In genomic region chr3:159911664-159912037, GRCh38 we compare ENCODE assay signal across 9 cellular contexts.
A peak's percentile ranks its signal among the peaks of the same experiment; 100 is the strongest.
DNase-seq lines count a peak whose midpoint lies in the region; ATAC-seq, FAIRE-seq and TF ChIP-seq lines count a peak whose summit lies in the region.
"Had no signal": no experiment of that assay in that cellular context is flagged by ENCODE, and none has a peak within 500 bp of the region (broad histone marks: within the 10 kb centered on the region; RNA-seq: fewer than 3 reads in every experiment).

No MANE protein-coding gene starts in this region.

- H3K9me3 ChIP-seq in small intestine (ENCODE audit: control insufficient read depth, low read depth) (no peaks in the 10 kb centered on the region), OCI-LY7 (ENCODE audit: low read length) (no peaks in the 10 kb centered on the region), ovary (no peaks in the 10 kb centered on the region)
- H3K9me3 ChIP-seq: colonic mucosa had no signal

- H4K20me1 ChIP-seq in KMS-11 (ENCODE audit: insufficient read depth) (no peaks in the 10 kb centered on the region), OCI-LY7 (ENCODE audit: insufficient read depth, low read length) (no peaks in the 10 kb centered on the region)

- H3K4me3 ChIP-seq in KMS-11 (IDR thresholded peaks at IDR 0.05; ENCODE audit: insufficient read depth, low read depth, low read length) (no peak overlapping the region), small intestine (ENCODE audit: low read depth in 1 of 2, low read length in 2 of 2) (peak overlapping the region in 1 of 2 donors; percentile 16), OCI-LY7 (ENCODE audit: low read depth, low read length, poor library complexity, severe bottlenecking) (no peak overlapping the region), ovary (no peak overlapping the region)
- H3K4me3 ChIP-seq: colonic mucosa had no signal

- no peak for TF ChIP-seq EP300 in ovary (IDR thresholded peaks at IDR 0.05)

- TF ChIP-seq CTCF in KMS-11 (conservative IDR thresholded peaks at IDR 0.05; ENCODE audit: low read depth, low read length) (no peak), OCI-LY7 (conservative IDR thresholded peaks at IDR 0.05; ENCODE audit: low read length) (no peak), ovary (IDR thresholded peaks at IDR 0.05) (no peak)

- H3K27ac ChIP-seq in KMS-11 (no peak overlapping the region), small intestine (ENCODE audit: low read depth in 1 of 2, low read length in 1 of 2) (no peak overlapping the region), OCI-LY7 (ENCODE audit: low read depth, low read length, poor library complexity, severe bottlenecking) (no peak overlapping the region), ovary (no peak overlapping the region)
- H3K27ac ChIP-seq: colonic mucosa had no signal

- FAIRE-seq in GM12891 (lab: Jason Lieb, UNC): peak; percentile 58
- no peak for FAIRE-seq in small intestine (lab: Jason Lieb, UNC)

- peak overlapping the region; percentile 96 for H2AFZ ChIP-seq in KMS-11 (ENCODE audit: low read depth)
- no peak overlapping the region for H2AFZ ChIP-seq in OCI-LY7 (ENCODE audit: low read length)

- H3K27me3 ChIP-seq in KMS-11 (ENCODE audit: insufficient read depth, low read depth) (no peaks in the 10 kb centered on the region), small intestine (ENCODE audit: control insufficient read depth in 2 of 2, insufficient read depth in 2 of 2, low read length in 2 of 2) (no peaks in the 10 kb centered on the region), ovary (no peaks in the 10 kb centered on the region)
- H3K27me3 ChIP-seq: colonic mucosa had no signal

- POLR2A ChIA-PET in OCI-LY7 (lab: Charles Lee): interaction anchor here (1.0 to 1.2 kb wide), 2 partner anchors 12 to 14 kb away, joined by 3 read pairs; no protein-coding TSS in a partner anchor

- no peak for DNase-seq in GM12891 (ENCODE audit: insufficient read length, low spot score)
- no peak for DNase-seq in effector memory CD8-positive, alpha-beta T cell
- DNase-seq in small intestine: peak; percentile 16
- DNase-seq in OCI-LY7 (ENCODE audit: low spot score): no peak
- no peak for DNase-seq in ovary
- DNase-seq in left colon: no peak
- DNase-seq: colonic mucosa, SHP77 had no signal

- no TSS peak for BruUV-seq in OCI-LY7 (replicated peaks; lab: Mats Ljungman, UMichigan)

- H3K4me1 Mint-ChIP-seq in effector memory CD8-positive, alpha-beta T cell (ENCODE audit: low read depth in 2 of 2): peaks cover 5 to 9% of the 10 kb centered on the region in 2 donors

- H3K4me1 ChIP-seq in KMS-11 (ENCODE audit: low read depth, poor library complexity, severe bottlenecking): peaks cover 11% of the 10 kb centered on the region
- peaks cover 0 to 8% of the 10 kb centered on the region in 2 donors for H3K4me1 ChIP-seq in small intestine (ENCODE audit: control insufficient read depth in 2 of 2, insufficient read depth in 1 of 2, low read depth in 1 of 2, low read length in 1 of 2)
- no peaks in the 10 kb centered on the region for H3K4me1 ChIP-seq in OCI-LY7 (ENCODE audit: insufficient read depth, low read length, poor library complexity, severe bottlenecking)
- H3K4me1 ChIP-seq in ovary (ENCODE audit: insufficient read depth): no peaks in the 10 kb centered on the region
- H3K4me1 ChIP-seq: colonic mucosa had no signal

- H3K9me3 Mint-ChIP-seq in effector memory CD8-positive, alpha-beta T cell: no peaks in the 10 kb centered on the region

- peak overlapping the region in 1 of 2 donors; percentile 4 for H3K27ac Mint-ChIP-seq in effector memory CD8-positive, alpha-beta T cell

- CTCF ChIA-PET in OCI-LY7 (lab: Charles Lee; ENCODE audit: unreplicated experiment): no interaction called here

- H3K36me3 ChIP-seq in KMS-11 (ENCODE audit: insufficient read depth) (no peaks in the 10 kb centered on the region), small intestine (ENCODE audit: control insufficient read depth in 2 of 2, insufficient read depth in 2 of 2, low read length in 2 of 2) (no peaks in the 10 kb centered on the region), OCI-LY7 (ENCODE audit: insufficient read depth, low read length) (no peaks in the 10 kb centered on the region), ovary (no peaks in the 10 kb centered on the region)
- H3K36me3 ChIP-seq: colonic mucosa had no signal

- no peaks in the 10 kb centered on the region for H3K79me2 ChIP-seq in KMS-11 (ENCODE audit: insufficient read depth, low read depth)
- no peaks in the 10 kb centered on the region for H3K79me2 ChIP-seq in OCI-LY7 (ENCODE audit: insufficient read depth, low read depth, low read length)

- H3K9me2 ChIP-seq in OCI-LY7 (ENCODE audit: insufficient read depth, low read length): no peaks in the 10 kb centered on the region

- intact Hi-C loops in OCI-LY7 (cut with micrococcal nuclease; ENCODE audit: unreplicated experiment) (no loop called here), ovary (cut with DNase I) (no loop called here), left colon (cut with DNase I, micrococcal nuclease) (no loop called here)

- peak overlapping the region; percentile 43; the same call in 1 of the 2 replicates for H3K9ac ChIP-seq in KMS-11

- H3K36me3 Mint-ChIP-seq in effector memory CD8-positive, alpha-beta T cell (ENCODE audit: insufficient read depth): no peaks in the 10 kb centered on the region

- H3K4me2 ChIP-seq in KMS-11 (peak overlapping the region; percentile 97), OCI-LY7 (ENCODE audit: low read length) (no peak overlapping the region)

- no peak for ATAC-seq in effector memory CD8-positive, alpha-beta T cell (replicated peaks)
- no peak for ATAC-seq in left colon

- peaks cover 0 to 4% of the 10 kb centered on the region in 2 donors for H3K27me3 Mint-ChIP-seq in effector memory CD8-positive, alpha-beta T cell

- TF ChIP-seq POLR2A in GM12891 (IDR thresholded peaks at IDR 0.05; ENCODE audit: low read depth, low read length) (no peak), ovary (IDR thresholded peaks at IDR 0.05) (no peak)

- peak overlapping the region; percentile 2 to 47 for H3K4me3 Mint-ChIP-seq in effector memory CD8-positive, alpha-beta T cell

- 59 to 87% (median 68%) methylated on average over 2 of the region's 2 CpGs for WGBS in small intestine, 3 donors
- 92 to 99% (median 96%) methylated on average over 2 of the region's 2 CpGs for WGBS in ovary, 3 donors

TF ChIP-seq in GM12891, 5 proteins besides CTCF, POLR2A, EP300 and RAD21:
- TF ChIP-seq POU2F2 (IDR thresholded peaks at IDR 0.05; ENCODE audit: low read depth, low read length): no peak
- TF ChIP-seq SPI1 (IDR thresholded peaks at IDR 0.05; ENCODE audit: low read depth, low read length): no peak
- no peak for TF ChIP-seq PAX5 (IDR thresholded peaks at IDR 0.05; ENCODE audit: insufficient read depth, low read length, severe bottlenecking)
- no peak for TF ChIP-seq TAF1 (IDR thresholded peaks at IDR 0.05; ENCODE audit: low read depth, low read length)
- TF ChIP-seq POLR2AphosphoS5 (IDR thresholded peaks at IDR 0.05; ENCODE audit: low read depth, low read length): no peak
